Comparison of ENCODE assay signal across 1 cellular context in the genomic region with DNA sequence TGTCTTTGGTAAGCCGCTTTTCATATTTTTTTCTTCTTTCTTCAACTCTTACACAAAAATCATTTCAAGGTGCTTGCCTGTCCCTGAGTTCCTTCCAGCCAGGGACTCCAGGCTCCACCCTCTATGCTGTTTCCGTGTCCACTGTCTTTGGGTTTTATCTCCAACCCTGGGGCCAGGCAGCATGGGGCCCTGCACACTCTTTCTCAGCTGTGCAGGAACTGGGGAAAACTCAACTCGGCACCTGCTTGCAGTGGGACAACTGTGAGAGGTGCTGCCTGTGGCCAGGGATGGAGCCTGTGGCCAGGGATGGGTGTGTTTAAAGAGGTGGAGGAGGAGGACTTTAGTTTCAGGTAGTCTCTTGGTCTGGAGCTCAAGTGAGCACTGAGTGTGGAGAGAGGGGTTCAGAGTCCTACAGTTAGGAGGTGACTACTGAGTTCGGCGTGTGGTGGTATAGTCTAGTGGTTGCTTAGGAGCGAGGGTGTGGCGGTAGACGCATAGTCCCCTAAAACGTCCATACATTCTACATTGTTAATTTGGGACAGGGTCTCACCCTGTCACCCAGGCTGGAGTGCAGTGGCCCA.
TF ChIP-seq lines count a peak whose summit lies in the region.

No MANE protein-coding gene starts in this region.

TF ChIP-seq in K562, 482 proteins besides CTCF, POLR2A, EP300 and RAD21:
- TF ChIP-seq SPI1 (IDR thresholded peaks at IDR 0.05; ENCODE audit: borderline replicate concordance, low read depth, low read length) (peak; percentile 35; the same call in 1 of the 2 replicates), FOXK2 (conservative IDR thresholded peaks at IDR 0.05 in 1 of 2, IDR thresholded peaks at IDR 0.05 in 1 of 2; ENCODE audit: low read depth in 2 of 2) (0 out of 4 replicates have a peak, but pooled peaks of 1 of the 2 experiments have one; percentile 35), SREBF1 (IDR thresholded peaks at IDR 0.05; ENCODE audit: borderline replicate concordance, low read depth, low read length) (no peak), MAFF (IDR thresholded peaks at IDR 0.05; ENCODE audit: low read length) (0 out of 2 replicates have a peak, but pooled peaks have one; percentile 1), ZSCAN32 (CRISPR knock-in tag; IDR thresholded peaks at IDR 0.05) (no peak), ELF1 (tag; IDR thresholded peaks at IDR 0.05) (peak; percentile 44), RCOR1 (IDR thresholded peaks at IDR 0.05; ENCODE audit: borderline replicate concordance in 1 of 2, low read depth in 2 of 2, low read length in 2 of 2) (peak in 1 of 2 experiments; percentile 46; a peak in 1 of 4 replicates), CBFA2T3 (IDR thresholded peaks at IDR 0.05) (peak; percentile 52), PHB (CRISPR knock-in tag; IDR thresholded peaks at IDR 0.05) (0 out of 2 replicates have a peak, but pooled peaks have one; percentile 77), LEF1 (IDR thresholded peaks at IDR 0.05) (peak; percentile 35), ESRRA (IDR thresholded peaks at IDR 0.05; ENCODE audit: borderline replicate concordance, low read depth) (no peak), HNRNPLL (IDR thresholded peaks at IDR 0.05; ENCODE audit: low read depth, low read length, poor library complexity, severe bottlenecking) (peak; percentile 20), SUPT5H (IDR thresholded peaks at IDR 0.05) (0 out of 2 replicates have a peak, but pooled peaks have one; percentile 15), MED1 (CRISPR knock-in tag; IDR thresholded peaks at IDR 0.05; ENCODE audit: borderline replicate concordance) (0 out of 2 replicates have a peak, but pooled peaks have one; percentile 29), CTBP1 (IDR thresholded peaks at IDR 0.05; ENCODE audit: borderline replicate concordance) (peak; percentile 41; the same call in 1 of the 2 replicates), TEAD2 (tag; IDR thresholded peaks at IDR 0.05) (0 out of 2 replicates have a peak, but pooled peaks have one; percentile 21), SMARCA5 (IDR thresholded peaks at IDR 0.05) (no peak), BRCA1 (IDR thresholded peaks at IDR 0.05) (no peak), BRCA1 (CRISPR knock-in tag; IDR thresholded peaks at IDR 0.05) (no peak), L3MBTL2 (IDR thresholded peaks at IDR 0.05) (peak; percentile 13; the same call in 1 of the 2 replicates), HDGF (IDR thresholded peaks at IDR 0.05) (peak; percentile 60; the same call in 1 of the 2 replicates), EHMT2 (IDR thresholded peaks at IDR 0.05) (peak; percentile 22; the same call in 1 of the 2 replicates), MYC (IDR thresholded peaks at IDR 0.05; ENCODE audit: low read depth, low read length) (peak; percentile 35; the same call in 1 of the 2 replicates), MYC (CRISPR knock-in tag; IDR thresholded peaks at IDR 0.05; ENCODE audit: borderline replicate concordance, low read depth) (no peak), NRF1 (conservative IDR thresholded peaks at IDR 0.05 in 1 of 2, IDR thresholded peaks at IDR 0.05 in 1 of 2) (peak in 1 of 2 experiments; percentile 28; a peak in 1 of 4 replicates), RBBP5 (IDR thresholded peaks at IDR 0.05; ENCODE audit: borderline replicate concordance, insufficient read depth, low read length, poor library complexity, severe bottlenecking) (no peak)
- TF ChIP-seq, protein P1, sequence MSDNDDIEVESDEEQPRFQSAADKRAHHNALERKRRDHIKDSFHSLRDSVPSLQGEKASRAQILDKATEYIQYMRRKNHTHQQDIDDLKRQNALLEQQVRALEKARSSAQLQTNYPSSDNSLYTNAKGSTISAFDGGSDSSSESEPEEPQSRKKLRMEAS (CRISPR knock-in tag; IDR thresholded peaks at IDR 0.05): peak; percentile 56; the same call in 1 of the 2 replicates
- TF ChIP-seq, protein P2, sequence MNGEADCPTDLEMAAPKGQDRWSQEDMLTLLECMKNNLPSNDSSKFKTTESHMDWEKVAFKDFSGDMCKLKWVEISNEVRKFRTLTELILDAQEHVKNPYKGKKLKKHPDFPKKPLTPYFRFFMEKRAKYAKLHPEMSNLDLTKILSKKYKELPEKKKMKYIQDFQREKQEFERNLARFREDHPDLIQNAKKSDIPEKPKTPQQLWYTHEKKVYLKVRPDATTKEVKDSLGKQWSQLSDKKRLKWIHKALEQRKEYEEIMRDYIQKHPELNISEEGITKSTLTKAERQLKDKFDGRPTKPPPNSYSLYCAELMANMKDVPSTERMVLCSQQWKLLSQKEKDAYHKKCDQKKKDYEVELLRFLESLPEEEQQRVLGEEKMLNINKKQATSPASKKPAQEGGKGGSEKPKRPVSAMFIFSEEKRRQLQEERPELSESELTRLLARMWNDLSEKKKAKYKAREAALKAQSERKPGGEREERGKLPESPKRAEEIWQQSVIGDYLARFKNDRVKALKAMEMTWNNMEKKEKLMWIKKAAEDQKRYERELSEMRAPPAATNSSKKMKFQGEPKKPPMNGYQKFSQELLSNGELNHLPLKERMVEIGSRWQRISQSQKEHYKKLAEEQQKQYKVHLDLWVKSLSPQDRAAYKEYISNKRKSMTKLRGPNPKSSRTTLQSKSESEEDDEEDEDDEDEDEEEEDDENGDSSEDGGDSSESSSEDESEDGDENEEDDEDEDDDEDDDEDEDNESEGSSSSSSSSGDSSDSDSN (IDR thresholded peaks at IDR 0.05; ENCODE audit: borderline replicate concordance in 1 of 2, low read depth in 2 of 2, low read length in 2 of 2): peak in 1 of 2 experiments; percentile 76; a peak in 1 of 4 replicates
- TF ChIP-seq, protein P3, sequence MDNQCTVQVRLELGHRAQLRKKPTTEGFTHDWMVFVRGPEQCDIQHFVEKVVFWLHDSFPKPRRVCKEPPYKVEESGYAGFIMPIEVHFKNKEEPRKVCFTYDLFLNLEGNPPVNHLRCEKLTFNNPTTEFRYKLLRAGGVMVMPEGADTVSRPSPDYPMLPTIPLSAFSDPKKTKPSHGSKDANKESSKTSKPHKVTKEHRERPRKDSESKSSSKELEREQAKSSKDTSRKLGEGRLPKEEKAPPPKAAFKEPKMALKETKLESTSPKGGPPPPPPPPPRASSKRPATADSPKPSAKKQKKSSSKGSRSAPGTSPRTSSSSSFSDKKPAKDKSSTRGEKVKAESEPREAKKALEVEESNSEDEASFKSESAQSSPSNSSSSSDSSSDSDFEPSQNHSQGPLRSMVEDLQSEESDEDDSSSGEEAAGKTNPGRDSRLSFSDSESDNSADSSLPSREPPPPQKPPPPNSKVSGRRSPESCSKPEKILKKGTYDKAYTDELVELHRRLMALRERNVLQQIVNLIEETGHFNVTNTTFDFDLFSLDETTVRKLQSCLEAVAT (IDR thresholded peaks at IDR 0.05): no peak
- TF ChIP-seq, protein P4, sequence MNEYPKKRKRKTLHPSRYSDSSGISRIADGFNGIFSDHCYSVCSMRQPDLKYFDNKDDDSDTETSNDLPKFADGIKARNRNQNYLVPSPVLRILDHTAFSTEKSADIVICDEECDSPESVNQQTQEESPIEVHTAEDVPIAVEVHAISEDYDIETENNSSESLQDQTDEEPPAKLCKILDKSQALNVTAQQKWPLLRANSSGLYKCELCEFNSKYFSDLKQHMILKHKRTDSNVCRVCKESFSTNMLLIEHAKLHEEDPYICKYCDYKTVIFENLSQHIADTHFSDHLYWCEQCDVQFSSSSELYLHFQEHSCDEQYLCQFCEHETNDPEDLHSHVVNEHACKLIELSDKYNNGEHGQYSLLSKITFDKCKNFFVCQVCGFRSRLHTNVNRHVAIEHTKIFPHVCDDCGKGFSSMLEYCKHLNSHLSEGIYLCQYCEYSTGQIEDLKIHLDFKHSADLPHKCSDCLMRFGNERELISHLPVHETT (CRISPR knock-in tag; conservative IDR thresholded peaks at IDR 0.05 in 1 of 2, IDR thresholded peaks at IDR 0.05 in 1 of 2): peak in 1 of 2 experiments; percentile 28; a peak in 1 of 4 replicates
- TF ChIP-seq, protein P5, sequence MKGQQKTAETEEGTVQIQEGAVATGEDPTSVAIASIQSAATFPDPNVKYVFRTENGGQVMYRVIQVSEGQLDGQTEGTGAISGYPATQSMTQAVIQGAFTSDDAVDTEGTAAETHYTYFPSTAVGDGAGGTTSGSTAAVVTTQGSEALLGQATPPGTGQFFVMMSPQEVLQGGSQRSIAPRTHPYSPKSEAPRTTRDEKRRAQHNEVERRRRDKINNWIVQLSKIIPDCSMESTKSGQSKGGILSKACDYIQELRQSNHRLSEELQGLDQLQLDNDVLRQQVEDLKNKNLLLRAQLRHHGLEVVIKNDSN (CRISPR knock-in tag; IDR thresholded peaks at IDR 0.05): 0 out of 2 replicates have a peak, but pooled peaks have one; percentile 3
- TF ChIP-seq, protein P6, sequence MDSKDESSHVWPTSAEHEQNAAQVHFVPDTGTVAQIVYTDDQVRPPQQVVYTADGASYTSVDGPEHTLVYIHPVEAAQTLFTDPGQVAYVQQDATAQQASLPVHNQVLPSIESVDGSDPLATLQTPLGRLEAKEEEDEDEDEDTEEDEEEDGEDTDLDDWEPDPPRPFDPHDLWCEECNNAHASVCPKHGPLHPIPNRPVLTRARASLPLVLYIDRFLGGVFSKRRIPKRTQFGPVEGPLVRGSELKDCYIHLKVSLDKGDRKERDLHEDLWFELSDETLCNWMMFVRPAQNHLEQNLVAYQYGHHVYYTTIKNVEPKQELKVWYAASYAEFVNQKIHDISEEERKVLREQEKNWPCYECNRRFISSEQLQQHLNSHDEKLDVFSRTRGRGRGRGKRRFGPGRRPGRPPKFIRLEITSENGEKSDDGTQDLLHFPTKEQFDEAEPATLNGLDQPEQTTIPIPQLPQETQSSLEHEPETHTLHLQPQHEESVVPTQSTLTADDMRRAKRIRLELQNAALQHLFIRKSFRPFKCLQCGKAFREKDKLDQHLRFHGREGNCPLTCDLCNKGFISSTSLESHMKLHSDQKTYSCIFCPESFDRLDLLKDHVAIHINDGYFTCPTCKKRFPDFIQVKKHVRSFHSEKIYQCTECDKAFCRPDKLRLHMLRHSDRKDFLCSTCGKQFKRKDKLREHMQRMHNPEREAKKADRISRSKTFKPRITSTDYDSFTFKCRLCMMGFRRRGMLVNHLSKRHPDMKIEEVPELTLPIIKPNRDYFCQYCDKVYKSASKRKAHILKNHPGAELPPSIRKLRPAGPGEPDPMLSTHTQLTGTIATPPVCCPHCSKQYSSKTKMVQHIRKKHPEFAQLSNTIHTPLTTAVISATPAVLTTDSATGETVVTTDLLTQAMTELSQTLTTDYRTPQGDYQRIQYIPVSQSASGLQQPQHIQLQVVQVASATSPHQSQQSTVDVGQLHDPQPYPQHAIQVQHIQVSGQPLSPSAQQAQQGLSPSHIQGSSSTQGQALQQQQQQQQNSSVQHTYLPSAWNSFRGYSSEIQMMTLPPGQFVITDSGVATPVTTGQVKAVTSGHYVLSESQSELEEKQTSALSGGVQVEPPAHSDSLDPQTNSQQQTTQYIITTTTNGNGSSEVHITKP (IDR thresholded peaks at IDR 0.05; ENCODE audit: partially characterized antibody): peak; percentile 69
- TF ChIP-seq, protein P7, sequence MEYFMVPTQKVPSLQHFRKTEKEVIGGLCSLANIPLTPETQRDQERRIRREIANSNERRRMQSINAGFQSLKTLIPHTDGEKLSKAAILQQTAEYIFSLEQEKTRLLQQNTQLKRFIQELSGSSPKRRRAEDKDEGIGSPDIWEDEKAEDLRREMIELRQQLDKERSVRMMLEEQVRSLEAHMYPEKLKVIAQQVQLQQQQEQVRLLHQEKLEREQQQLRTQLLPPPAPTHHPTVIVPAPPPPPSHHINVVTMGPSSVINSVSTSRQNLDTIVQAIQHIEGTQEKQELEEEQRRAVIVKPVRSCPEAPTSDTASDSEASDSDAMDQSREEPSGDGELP (CRISPR knock-in tag; IDR thresholded peaks at IDR 0.05; ENCODE audit: borderline replicate concordance): peak; percentile 73; the same call in 1 of the 2 replicates
